In the genomic region with DNA sequence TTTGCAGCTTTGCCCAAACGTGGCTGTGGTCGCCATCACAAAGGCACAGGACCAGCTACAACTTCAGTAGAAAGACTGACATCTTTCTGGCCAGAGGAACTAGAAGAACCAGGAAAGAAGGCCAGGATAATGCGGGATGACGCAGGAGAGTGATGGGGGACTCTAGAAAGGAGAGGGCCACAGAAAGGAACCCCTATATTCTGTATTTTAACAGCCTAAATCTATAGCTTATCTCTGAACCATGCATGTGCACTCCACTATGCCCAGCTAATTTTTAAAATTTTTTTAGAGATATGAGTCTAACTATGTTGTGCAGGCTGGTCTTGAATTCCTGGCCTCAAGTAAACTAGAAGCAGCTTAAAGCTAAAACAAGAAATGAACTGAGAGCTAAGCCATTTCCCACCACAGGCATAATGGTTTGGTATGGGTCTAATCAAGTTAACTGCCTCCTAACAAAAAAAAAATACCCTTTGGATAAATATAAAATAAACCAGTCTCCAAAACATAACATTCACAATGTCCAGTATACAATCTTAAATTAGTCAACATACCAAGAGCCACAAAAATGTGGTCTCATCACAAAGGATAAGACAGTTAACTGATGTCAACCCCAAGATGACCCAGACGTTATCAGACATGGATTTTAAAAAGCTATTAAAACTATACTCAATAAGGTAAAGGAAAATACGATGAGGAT, we compare ENCODE assay signal across 17 cellular contexts.
"Had no signal": no experiment of that assay in that cellular context is flagged by ENCODE, and none has a peak within 500 bp of the region (broad histone marks: within the 10 kb centered on the region; RNA-seq: fewer than 3 reads in every experiment).

No MANE protein-coding gene starts in this region.

- H3K27ac ChIP-seq: coronary artery, pancreas, tibial nerve, vagina had no signal

- H3K4me1 ChIP-seq: pancreas, tibial nerve, vagina had no signal

- H3K27me3 ChIP-seq: pancreas, tibial nerve, vagina had no signal

- DNase-seq: activated CD4-positive, alpha-beta memory T cell treated with anti-CD3 and anti-CD28 coated beads, Interleukin-2, amount 10 ng/mL, durations not matched to agents 7 days and 5 days; activated CD4-positive, alpha-beta T cell treated with anti-CD3 and anti-CD28 coated beads for 4 hours; activated CD8-positive, alpha-beta memory T cell treated with anti-CD3 and anti-CD28 coated beads, Interleukin-2, amount 50 U/mL, for 48 hours; activated gamma-delta T cell treated with Interleukin-2 at 50 U/mL for 16 hours; activated naive CD8-positive, alpha-beta T cell treated with anti-CD3 and anti-CD28 coated beads for 36 hours; islet precursor cell; midbrain; naive B cell; pancreas; stimulated activated CD4-positive, alpha-beta T cell treated with anti-CD3 and anti-CD28 coated beads, Interleukin-2, amount 100 ng/mL, for 48 hours; stimulated activated naive CD4-positive, alpha-beta T cell had no signal

- H3K4me3 ChIP-seq: coronary artery, lung, pancreas, tibial nerve, vagina had no signal

- H3K9me3 ChIP-seq: pancreas, tibial nerve, vagina had no signal

- FAIRE-seq: endothelial cell of umbilical vein, TTC549 had no signal
